8 cellular contexts compared by ENCODE assay signal in genomic region chr3:53495518-53496501, GRCh38. TPM values are rescaled to one million over a fixed set of nuclear protein-coding genes. Genes with fewer than 3 reads are reported as not detected.
DNase-seq lines count a peak whose midpoint lies in the region; ATAC-seq, FAIRE-seq and TF ChIP-seq lines count a peak whose summit lies in the region.

No MANE protein-coding gene starts in this region.

- H3K4me2 ChIP-seq in neuronal stem cell (ENCODE audit: insufficient read depth, low read length, poor library complexity, severe bottlenecking) = peak overlapping the region; percentile 96

- no peak for FAIRE-seq in GM12892 (lab: Jason Lieb, UNC)

- peak overlapping the region; percentile 82 for H3K14ac ChIP-seq in neuronal stem cell (ENCODE audit: low read length)

- H3K4me3 ChIP-seq in esophagus squamous epithelium = peak overlapping the region; percentile 30 to 69 (median 48)
- H3K4me3 ChIP-seq in neuronal stem cell (ENCODE audit: low read length in 2 of 2) = peak overlapping the region; percentile 46 to 75

- H2AFZ ChIP-seq in neuronal stem cell (ENCODE audit: low read length) = peak overlapping the region; percentile 70

- no peak overlapping the region for H2BK15ac ChIP-seq in neuronal stem cell (ENCODE audit: low read length)

- H3K79me1 ChIP-seq in neuronal stem cell (ENCODE audit: low read depth, low read length) = no peaks in the 10 kb centered on the region

- no peak overlapping the region for H4K91ac ChIP-seq in neuronal stem cell (ENCODE audit: low read depth, low read length, poor library complexity)

- H3K27me3 ChIP-seq in esophagus squamous epithelium (peaks cover 0 to 71% (median 0%) of the 10 kb centered on the region in 4 donors), neuronal stem cell (ENCODE audit: control insufficient read depth in 3 of 3, insufficient read depth in 3 of 3, low read depth in 1 of 3, low read length in 3 of 3) (peaks cover 11 to 45% (median 36%) of the 10 kb centered on the region in 3 experiments)

- peak; percentile 21 for DNase-seq in GM12892 (ENCODE audit: insufficient read length)
- peak; percentile 51 for DNase-seq in NCI-H748 treated with DMSO at 0.1 percent for 48 hours (lab: John Stamatoyannopoulos, UW)
- DNase-seq in esophagus squamous epithelium (lab: John Stamatoyannopoulos, UW) = no peak
- no peak for DNase-seq in neuronal stem cell (ENCODE audit: low spot score)
- DNase-seq in NCI-H128 (lab: John Stamatoyannopoulos, UW; ENCODE audit: unreplicated experiment) = no peak
- no peak for DNase-seq in SKM-1 treated with dmso at 0.1 percent for 144 hours (lab: John Stamatoyannopoulos, UW; ENCODE audit: unreplicated experiment)

- intact Hi-C loops in esophagus squamous epithelium (cut with DNase I) = no loop called here

- H2AK5ac ChIP-seq in neuronal stem cell (ENCODE audit: low read depth, low read length) = no peak overlapping the region

- H3K23ac ChIP-seq in neuronal stem cell (ENCODE audit: low read depth, low read length, poor library complexity) = peak overlapping the region; percentile 85

- H3K36me3 ChIP-seq in esophagus squamous epithelium (no peaks in the 10 kb centered on the region), neuronal stem cell (replicated peaks in 1 of 2; ENCODE audit: control insufficient read depth in 2 of 2, insufficient read depth in 2 of 2, low read length in 2 of 2) (no peaks in the 10 kb centered on the region)

- no peak for TF ChIP-seq CTCF in esophagus squamous epithelium (IDR thresholded peaks at IDR 0.05)

- H3K9ac ChIP-seq in neuronal stem cell (ENCODE audit: low read depth, low read length, poor library complexity) = peak overlapping the region; percentile 80

- H2BK5ac ChIP-seq in neuronal stem cell (ENCODE audit: low read length) = no peak overlapping the region

- H3K27ac ChIP-seq in esophagus squamous epithelium (no peak overlapping the region), neuronal stem cell (replicated peaks; ENCODE audit: low read length) (no peak overlapping the region)

- H3K4ac ChIP-seq in neuronal stem cell (ENCODE audit: low read length) = no peak overlapping the region

- ATAC-seq in HG03039 (IDR thresholded peaks at IDR 0.05; ENCODE audit: unreplicated experiment) = no peak
- ATAC-seq in HG02840 (IDR thresholded peaks at IDR 0.05; ENCODE audit: low FRiP score, unreplicated experiment) = no peak

- TF ChIP-seq POLR2A in GM12892 (IDR thresholded peaks at IDR 0.05; ENCODE audit: low read depth, low read length) (no peak), esophagus squamous epithelium (IDR thresholded peaks at IDR 0.05) (no peak)

- H2BK120ac ChIP-seq in neuronal stem cell (ENCODE audit: low read depth, low read length) = no peak overlapping the region

- H3K9me3 ChIP-seq in esophagus squamous epithelium (no peaks in the 10 kb centered on the region), neuronal stem cell (replicated peaks in 1 of 2; ENCODE audit: control insufficient read depth in 2 of 2, insufficient read depth in 1 of 2, low read depth in 1 of 2, low read length in 2 of 2) (no peaks in the 10 kb centered on the region)

- peak overlapping the region; percentile 10 for H2BK12ac ChIP-seq in neuronal stem cell (ENCODE audit: low read length)

- H4K8ac ChIP-seq in neuronal stem cell (ENCODE audit: low read depth, low read length) = no peak overlapping the region

- WGBS in esophagus squamous epithelium, 2 donors = 28 to 31% methylated on average over 5 to 11 of the region's 57 CpGs
- WGBS in neuronal stem cell (ENCODE audit: extremely low coverage in 2 of 2, insufficient read length in 2 of 2, insufficient replicate concordance in 1 of 2), 2 donors = no CpG with 5 or more reads among the region's 57 CpGs

- peak overlapping the region; percentile 76 for H3K18ac ChIP-seq in neuronal stem cell (ENCODE audit: low read length)

- H3K4me1 ChIP-seq in esophagus squamous epithelium = peaks cover 15 to 46% (median 20%) of the 10 kb centered on the region in 3 donors
- peaks cover 12 to 45% of the 10 kb centered on the region in 2 donors for H3K4me1 ChIP-seq in neuronal stem cell (ENCODE audit: control insufficient read depth in 2 of 2, insufficient read depth in 1 of 2, low read depth in 1 of 2, low read length in 2 of 2)

RNA-seq across cellular contexts. Expression of gene CACNA1D, which starts 1.4 kb away (rescaled TPM):
- 1.2 TPM for polyA plus RNA-seq in GM12892 (2012; ENCODE audit: missing spikeins)
- total RNA-seq in esophagus squamous epithelium = 1 to 10 TPM in 3 of 4 donors, under 1 TPM in 1; 0.56 to 4.5 (median 3.1) TPM
- polyA plus RNA-seq in neuronal stem cell (2013, experiment 1 of 2) = not detected
- 0.01 TPM for polyA plus RNA-seq in neuronal stem cell (2013, experiment 2 of 2)

Comparison
In these comparisons a context has a peak if more than half of its experiments do, and no peak if none do; other contexts are left out.
1. DNase-seq: peak in GM12892 (single experiment) and NCI-H748 treated with DMSO at 0.1 percent for 48 hours (single experiment); none in esophagus squamous epithelium (single experiment), neuronal stem cell (single experiment), NCI-H128 (single experiment) and SKM-1 treated with dmso at 0.1 percent for 144 hours (single experiment).